In the genomic region with DNA sequence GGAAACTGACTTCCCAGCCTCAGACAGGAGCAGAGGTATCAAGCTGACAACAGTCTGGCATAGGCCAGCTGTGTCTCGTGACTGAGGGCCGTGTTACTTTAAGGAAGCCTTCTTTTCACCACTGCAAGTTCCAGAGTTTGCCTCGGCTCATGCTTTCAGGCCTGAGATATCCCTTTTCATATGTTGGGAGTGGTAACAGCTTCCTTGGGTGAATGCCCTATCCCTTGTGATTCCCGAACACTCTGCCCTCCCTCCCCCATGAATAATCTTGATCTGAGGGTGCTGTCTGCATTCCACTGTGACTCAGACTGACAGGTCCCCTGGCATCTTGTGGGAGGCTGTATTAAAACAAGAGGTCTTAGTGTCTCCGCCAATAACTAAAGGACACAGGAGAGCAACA, we compare ENCODE assay signal across 2 cellular contexts.
TF ChIP-seq lines count a peak whose summit lies in the region.

No MANE protein-coding gene starts in this region.

TF ChIP-seq in IMR-90, 13 proteins besides CTCF, POLR2A, EP300 and RAD21:
- 0 out of 2 replicates have a peak, but pooled peaks have one; percentile 17 for TF ChIP-seq BHLHE40 (IDR thresholded peaks at IDR 0.05; ENCODE audit: low read depth, low read length)
- no peak for TF ChIP-seq CHD1 (IDR thresholded peaks at IDR 0.05; ENCODE audit: low read depth, low read length)

TF ChIP-seq in GM12891, 5 proteins besides CTCF, POLR2A, EP300 and RAD21:
- TF ChIP-seq PAX5 (IDR thresholded peaks at IDR 0.05; ENCODE audit: insufficient read depth, low read length, severe bottlenecking) (no peak), POLR2AphosphoS5 (IDR thresholded peaks at IDR 0.05; ENCODE audit: low read depth, low read length) (no peak), SPI1 (IDR thresholded peaks at IDR 0.05; ENCODE audit: low read depth, low read length) (no peak), POU2F2 (IDR thresholded peaks at IDR 0.05; ENCODE audit: low read depth, low read length) (no peak), TAF1 (IDR thresholded peaks at IDR 0.05; ENCODE audit: low read depth, low read length) (no peak)
